ENCODE assay signal across 8 cellular contexts in the genomic region with DNA sequence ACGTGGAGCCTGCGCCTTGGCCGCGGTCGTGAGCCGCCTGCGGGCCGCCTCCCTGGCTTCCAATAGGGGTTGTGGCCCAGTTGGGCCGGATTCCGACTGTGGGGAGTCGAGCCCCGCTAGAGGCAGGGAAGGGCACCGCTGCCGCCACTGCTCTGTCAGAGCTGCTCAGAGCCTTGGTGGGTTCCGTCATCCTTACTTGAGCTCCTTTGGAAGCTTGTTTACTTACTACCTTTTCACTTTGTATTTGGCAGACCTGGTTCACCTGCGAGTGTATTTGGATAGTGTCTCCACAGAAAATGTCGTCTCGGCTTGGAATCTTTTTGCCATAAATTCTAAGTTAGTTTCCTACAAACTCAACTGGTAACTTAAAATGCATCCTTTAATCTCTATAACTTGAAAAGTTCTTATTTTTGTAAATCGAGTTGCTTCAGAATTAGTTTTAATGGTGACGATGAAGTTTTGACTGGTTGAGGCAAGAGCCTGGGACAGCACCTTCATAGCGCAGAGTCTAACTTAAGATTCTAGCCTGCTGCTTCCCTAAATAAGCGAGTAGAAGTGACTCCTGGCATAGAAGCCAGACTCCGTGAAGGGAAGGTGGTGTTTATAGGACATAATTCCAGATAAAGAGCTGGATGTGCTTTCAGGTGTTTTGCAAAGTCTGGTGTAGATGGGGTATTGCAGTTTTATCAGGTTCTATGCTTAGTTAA. TPM values are rescaled to one million over a fixed set of nuclear protein-coding genes. Genes with fewer than 3 reads are reported as not detected.
DNase-seq lines count a peak whose midpoint lies in the region; ATAC-seq and TF ChIP-seq lines count a peak whose summit lies in the region.

No MANE protein-coding gene starts in this region.

- peaks cover 1% of the 10 kb centered on the region for H3K36me3 Mint-ChIP-seq in activated CD4-positive, alpha-beta T cell treated with anti-CD3 and anti-CD28 coated beads for 36 hours (ENCODE audit: low read depth)

- CTCF ChIA-PET in activated CD4-positive, alpha-beta T cell treated with anti-CD3 and anti-CD28 coated beads for 36 hours (lab: Charles Lee) = interaction anchor here (0.8 to 1.7 kb wide), 7 partner anchors 21 to 249 kb away, joined by 3 to 7 read pairs (median 3); partner anchors contain the start of gene AMIGO3

- intact Hi-C loops in activated CD4-positive, alpha-beta T cell treated with anti-CD3 and anti-CD28 coated beads for 36 hours (cut with DNase I, micrococcal nuclease) = loop anchor here (1.0 to 5.0 kb wide), 27 partner anchors 42 to 1382 kb away; partner anchors contain the start of genes TCTA (in 2 of the 2), USP4 (in 2 of the 2), APEH (in 1 of the 2) and ARIH2 (in 1 of the 2)

- peak overlapping the region; percentile 95 for H3K27ac ChIP-seq in epithelial cell of prostate

- peaks cover 24% of the 10 kb centered on the region for H3K4me1 Mint-ChIP-seq in activated CD4-positive, alpha-beta T cell treated with anti-CD3 and anti-CD28 coated beads for 36 hours

- POLR2A ChIA-PET in activated CD4-positive, alpha-beta T cell treated with anti-CD3 and anti-CD28 coated beads for 36 hours (lab: Charles Lee) = interaction anchor here (0.7 to 1.8 kb wide), 5 partner anchors 59 to 306 kb away, joined by 3 to 10 read pairs (median 3); partner anchors contain the start of genes RHOA and USP4

- H3K27me3 Mint-ChIP-seq in activated CD4-positive, alpha-beta T cell treated with anti-CD3 and anti-CD28 coated beads for 36 hours = no peaks in the 10 kb centered on the region

- TF ChIP-seq CTCF in omental fat pad (IDR thresholded peaks at IDR 0.05) = no peak

- peak overlapping the region; percentile 81 for H3K4me3 Mint-ChIP-seq in activated CD4-positive, alpha-beta T cell treated with anti-CD3 and anti-CD28 coated beads for 36 hours

- H3K27ac Mint-ChIP-seq in activated CD4-positive, alpha-beta T cell treated with anti-CD3 and anti-CD28 coated beads for 36 hours = peak overlapping the region; percentile 92

- no peaks in the 10 kb centered on the region for H3K9me3 Mint-ChIP-seq in activated CD4-positive, alpha-beta T cell treated with anti-CD3 and anti-CD28 coated beads for 36 hours (ENCODE audit: low read depth)

- no peak for DNase-seq in activated CD4-positive, alpha-beta T cell treated with anti-CD3 and anti-CD28 coated beads for 36 hours
- no peak for DNase-seq in activated CD4-positive, alpha-beta T cell treated with anti-CD3 and anti-CD28 coated beads, Interleukin-2, amount 50 U/mL, for 1 hour
- DNase-seq in RPMI8226 (peak; percentile 26), epithelial cell of prostate (ENCODE audit: low read depth, low spot score) (no peak), omental fat pad (ENCODE audit: low spot score) (no peak), OCI-M1 (lab: John Stamatoyannopoulos, UW) (no peak)
- no peak for DNase-seq in stimulated activated CD8-positive, alpha-beta memory T cell treated with anti-CD3 and anti-CD28 coated beads, Interleukin-4, amount 100 ng/mL, for 48 hours

- ATAC-seq in activated CD4-positive, alpha-beta T cell treated with anti-CD3 and anti-CD28 coated beads for 36 hours = peak; percentile 20
- peak; percentile 26 for ATAC-seq in HG02852 (IDR thresholded peaks at IDR 0.05; ENCODE audit: unreplicated experiment)
- ATAC-seq in omental fat pad (ENCODE audit: low FRiP score) = peak; percentile 34

RNA-seq across cellular contexts. Expression of gene DAG1, which starts 0.8 kb away (rescaled TPM):
- total RNA-seq in activated CD4-positive, alpha-beta T cell treated with anti-CD3 and anti-CD28 coated beads for 36 hours = 1 to 10 TPM; 9.0 to 9.2 TPM
- 10 to 100 TPM; 37.8 to 65.0 (median 44.4) TPM for total RNA-seq in omental fat pad

RNA-seq across cellular contexts. Expression of gene NICN1, which starts 41.7 kb away (rescaled TPM):
- 10 to 100 TPM in 1 of 2 experiments, 1 to 10 TPM in 1; 9.5 to 12.6 TPM for total RNA-seq in activated CD4-positive, alpha-beta T cell treated with anti-CD3 and anti-CD28 coated beads for 36 hours
- total RNA-seq in omental fat pad = 1 to 10 TPM; 2.7 to 9.4 (median 5.6) TPM

RNA-seq across cellular contexts. Expression of gene AMT, which starts 48.6 kb away (rescaled TPM):
- 1 to 10 TPM; 3.6 to 4.1 TPM for total RNA-seq in activated CD4-positive, alpha-beta T cell treated with anti-CD3 and anti-CD28 coated beads for 36 hours
- total RNA-seq in omental fat pad = 1 to 10 TPM; 1.6 to 6.8 (median 3.3) TPM

RNA-seq across cellular contexts. Expression of gene TCTA, which starts 58.6 kb away (rescaled TPM):
- total RNA-seq in activated CD4-positive, alpha-beta T cell treated with anti-CD3 and anti-CD28 coated beads for 36 hours = 1 to 10 TPM; 9.4 TPM
- total RNA-seq in omental fat pad = 10 to 100 TPM; 15.1 to 30.9 (median 24.0) TPM

RNA-seq across cellular contexts. Expression of gene RHOA, which starts 59.1 kb away (rescaled TPM):
- total RNA-seq in activated CD4-positive, alpha-beta T cell treated with anti-CD3 and anti-CD28 coated beads for 36 hours = 100 to 1,000 TPM; 438 to 449 TPM
- 100 to 1,000 TPM; 456 to 542 (median 494) TPM for total RNA-seq in omental fat pad
